Comparison of ENCODE assay signal across 8 cellular contexts in the genomic region with DNA sequence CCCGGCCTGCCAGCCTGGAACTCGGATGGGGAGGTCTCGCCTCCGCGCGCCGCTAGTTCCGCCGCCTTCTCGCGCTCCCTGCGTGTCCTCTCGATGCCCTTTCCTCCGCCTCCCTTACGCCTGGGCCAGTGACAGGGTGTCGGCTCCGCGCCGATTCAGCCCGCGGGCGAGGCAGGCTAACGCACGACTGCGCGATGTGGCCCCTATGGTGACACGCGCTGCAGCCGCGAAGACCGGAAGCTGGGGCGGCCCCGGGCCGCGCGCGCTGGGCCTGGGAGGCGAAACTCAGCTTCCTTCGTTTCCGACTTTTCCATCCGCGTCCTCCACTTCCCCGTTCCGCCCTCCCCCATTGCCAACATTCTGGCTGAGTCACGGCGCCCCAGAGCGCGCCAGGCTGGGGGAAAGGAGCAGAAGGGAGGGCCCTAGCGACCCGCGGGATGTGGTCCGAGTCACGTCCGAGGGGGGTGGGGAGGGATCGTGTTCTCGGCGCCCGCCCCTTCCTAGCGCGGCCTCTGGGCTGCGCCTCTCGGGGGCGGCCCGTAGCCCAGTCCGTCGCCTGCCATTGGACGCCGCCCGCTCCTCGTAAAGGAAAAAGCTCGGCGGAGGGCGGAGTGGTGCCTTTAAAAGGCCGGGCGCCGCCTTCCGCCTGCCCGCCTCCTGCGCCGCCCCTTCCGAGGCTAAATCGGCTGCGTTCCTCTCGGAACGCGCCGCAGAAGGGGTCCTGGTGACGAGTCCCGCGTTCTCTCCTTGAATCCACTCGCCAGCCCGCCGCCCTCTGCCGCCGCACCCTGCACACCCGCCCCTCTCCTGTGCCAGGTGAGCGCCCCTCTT. TPM values are rescaled to one million over a fixed set of nuclear protein-coding genes. Genes with fewer than 3 reads are reported as not detected.
DNase-seq lines count a peak whose midpoint lies in the region; ATAC-seq and TF ChIP-seq lines count a peak whose summit lies in the region.

A gene (plus strand): TSS at position 649 of the 831 bp plus-strand sequence. CDS start 1,138 bp downstream, outside the sequence.

- peak within 1 kb of the TSS; percentile 81 to 100 for H3K4me3 ChIP-seq in uterus

- intact Hi-C loops in left ventricle myocardium superior (cut with micrococcal nuclease) (no loop called here), uterus (cut with DNase I; ENCODE audit: low total_unique reads) (no loop called here)

- DNase-seq in NCI-H187 (lab: John Stamatoyannopoulos, UW) (peak; percentile 51 to 87), T-helper 2 cell (peak; percentile 83 to 99 (median 93)), left ventricle myocardium superior (peak; percentile 99), pulmonary artery endothelial cell (ENCODE audit: low read depth, low spot score) (peak; percentile 95), uterus (peak; percentile 99)

- no peaks in the 10 kb centered on the region for H3K9me3 ChIP-seq in uterus

- no peaks in the 10 kb centered on the region for H3K27me3 ChIP-seq in uterus

- H3K4me1 ChIP-seq in uterus, result peaks cover 15 to 42% of the 10 kb centered on the region in 2 donors

- peak in 1 of 4 experiments; percentile 20 for TF ChIP-seq CTCF in uterus (IDR thresholded peaks at IDR 0.05)

- ATAC-seq in HG02885 (IDR thresholded peaks at IDR 0.05; ENCODE audit: poor library complexity, unreplicated experiment), result peak; percentile 77
- ATAC-seq in left ventricle myocardium superior, result peak; percentile 85

- H3K27ac ChIP-seq in angular gyrus (ENCODE audit: low read depth, low read length), result peak within 1 kb of the TSS; percentile 99
- H3K27ac ChIP-seq in uterus, result peak within 1 kb of the TSS; percentile 97 to 99

- TF ChIP-seq POLR2A in GM15510 (IDR thresholded peaks at IDR 0.05; ENCODE audit: borderline replicate concordance, extremely low read depth, insufficient read length) (peak; percentile 92), uterus (IDR thresholded peaks at IDR 0.05) (peak; percentile 97)

- no peaks in the 10 kb centered on the region for H3K36me3 ChIP-seq in uterus

RNA-seq across cellular contexts. Expression of the gene that starts here (rescaled TPM):
- total RNA-seq in left ventricle myocardium superior (4,258 TPM), pulmonary artery endothelial cell (501 and 602 TPM in 2 replicates), uterus (100 to 1,000 TPM; 175 to 905 (median 489) TPM)

Comparison
In these comparisons a context has a peak if more than half of its experiments do, and no peak if none do; other contexts are left out.
1. Peak in every context shown above with its lines: DNase-seq, ATAC-seq, H3K4me3 ChIP-seq and H3K27ac ChIP-seq.